11 cellular contexts compared by ENCODE assay signal in the genomic region with DNA sequence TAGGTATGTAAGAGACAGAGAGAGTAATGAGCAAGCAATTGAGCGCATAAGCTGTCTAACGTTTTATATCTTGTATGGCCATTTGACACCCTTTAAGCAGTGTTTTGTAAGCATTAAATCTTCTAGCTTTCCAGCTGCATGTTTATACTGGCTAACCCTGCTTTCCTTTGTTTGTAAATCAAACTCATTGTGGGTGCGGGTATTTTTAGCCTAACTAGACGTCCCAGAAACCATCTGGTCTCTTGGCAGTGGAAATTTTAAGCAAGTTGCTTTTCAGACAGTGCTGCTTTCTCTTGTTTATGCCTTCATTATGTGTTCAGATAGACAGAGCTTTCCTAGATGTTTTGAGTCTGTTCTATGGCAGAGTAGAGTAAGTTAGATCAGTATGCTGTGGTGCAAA.
A peak's percentile ranks its signal among the peaks of the same experiment; 100 is the strongest.
DNase-seq lines count a peak whose midpoint lies in the region; ATAC-seq and TF ChIP-seq lines count a peak whose summit lies in the region.
"Had no signal": no experiment of that assay in that cellular context is flagged by ENCODE, and none has a peak within 500 bp of the region (broad histone marks: within the 10 kb centered on the region; RNA-seq: fewer than 3 reads in every experiment).

No MANE protein-coding gene starts in this region.

- peaks cover 19% of the 10 kb centered on the region for H3K4me1 ChIP-seq in vagina

- H3K4me3 Mint-ChIP-seq in activated T-cell treated with anti-CD3 and anti-CD28 coated beads, Interleukin-2, amount 50 U/mL, for 72 hours = no peak overlapping the region
- H3K4me3 Mint-ChIP-seq in stimulated activated naive B cell treated with anti-CD40 and anti-IgM and Interleukin-4, amounts not matched to agents 10 μg/mL and 1 μg/mL and 100 μg/mL, for 72 hours = no peak overlapping the region
- H3K4me3 Mint-ChIP-seq: activated T-helper 17 cell treated with anti-CD3 and anti-CD28 coated beads, Interleukin-2, amount 50 U/mL, for 72 hours; neural crest cell had no signal

- no peaks in the 10 kb centered on the region for H3K36me3 ChIP-seq in vagina

- TF ChIP-seq CTCF in fibroblast of pulmonary artery (IDR thresholded peaks at IDR 0.05; ENCODE audit: low read length, missing control alignments) (no peak), vagina (IDR thresholded peaks at IDR 0.05) (no peak)

- intact Hi-C loops in vagina (cut with DNase I) = no loop called here

- no peaks in the 10 kb centered on the region for H3K27me3 ChIP-seq in vagina

- peak overlapping the region; percentile 81 for H3K27ac Mint-ChIP-seq in activated T-cell treated with anti-CD3 and anti-CD28 coated beads, Interleukin-2, amount 50 U/mL, for 72 hours
- no peak overlapping the region for H3K27ac Mint-ChIP-seq in stimulated activated naive B cell treated with anti-CD40 and anti-IgM and Interleukin-4, amounts not matched to agents 10 μg/mL and 1 μg/mL and 100 μg/mL, for 72 hours
- H3K27ac Mint-ChIP-seq: activated T-helper 17 cell treated with anti-CD3 and anti-CD28 coated beads, Interleukin-2, amount 50 U/mL, for 72 hours had no signal

- no peak for TF ChIP-seq POLR2A in vagina (IDR thresholded peaks at IDR 0.05)

- DNase-seq in activated T-cell treated with anti-CD3 and anti-CD28 coated beads, Interleukin-2, amount 50 U/mL, for 72 hours = no peak
- no peak for DNase-seq in activated T-cell treated with anti-CD3 and anti-CD28 coated beads, Interleukin-2, amount 50 U/mL, for 1 hour
- DNase-seq in fibroblast of pulmonary artery (ENCODE audit: low read depth) = peak; percentile 75
- peak; percentile 76 for DNase-seq in myocyte (ENCODE audit: low read depth)
- DNase-seq in vagina (ENCODE audit: extremely low spot score in 2 of 2) = no peak
- no peak for DNase-seq in stimulated activated naive B cell treated with anti-CD40 and anti-IgM and Interleukin-4, amounts not matched to agents 10 μg/mL and 1 μg/mL and 100 μg/mL, for 72 hours
- DNase-seq in ureter (ENCODE audit: low spot score) = no peak
- DNase-seq: T1000 had no signal

- no peaks in the 10 kb centered on the region for H3K9me3 ChIP-seq in vagina

- H3K36me3 Mint-ChIP-seq in activated T-cell treated with anti-CD3 and anti-CD28 coated beads, Interleukin-2, amount 50 U/mL, for 72 hours (ENCODE audit: insufficient read depth in 2 of 2) = peaks cover 30 to 58% of the 10 kb centered on the region in 2 donors
- H3K36me3 Mint-ChIP-seq in stimulated activated naive B cell treated with anti-CD40 and anti-IgM and Interleukin-4, amounts not matched to agents 10 μg/mL and 1 μg/mL and 100 μg/mL, for 72 hours = peaks cover 73 to 88% of the 10 kb centered on the region in 2 donors

- H3K27me3 Mint-ChIP-seq in activated T-cell treated with anti-CD3 and anti-CD28 coated beads, Interleukin-2, amount 50 U/mL, for 72 hours (ENCODE audit: low read depth) = no peaks in the 10 kb centered on the region
- H3K27me3 Mint-ChIP-seq in stimulated activated naive B cell treated with anti-CD40 and anti-IgM and Interleukin-4, amounts not matched to agents 10 μg/mL and 1 μg/mL and 100 μg/mL, for 72 hours = no peaks in the 10 kb centered on the region
- H3K27me3 Mint-ChIP-seq: activated T-helper 17 cell treated with anti-CD3 and anti-CD28 coated beads, Interleukin-2, amount 50 U/mL, for 72 hours had no signal

- peak overlapping the region; percentile 55 for H3K27ac ChIP-seq in vagina

- peaks cover 13% of the 10 kb centered on the region for H3K4me1 Mint-ChIP-seq in activated T-cell treated with anti-CD3 and anti-CD28 coated beads, Interleukin-2, amount 50 U/mL, for 72 hours (ENCODE audit: low read depth)
- peaks cover 4 to 10% of the 10 kb centered on the region in 2 donors for H3K4me1 Mint-ChIP-seq in stimulated activated naive B cell treated with anti-CD40 and anti-IgM and Interleukin-4, amounts not matched to agents 10 μg/mL and 1 μg/mL and 100 μg/mL, for 72 hours
- H3K4me1 Mint-ChIP-seq: neural crest cell had no signal

- H3K9me3 Mint-ChIP-seq in activated T-cell treated with anti-CD3 and anti-CD28 coated beads, Interleukin-2, amount 50 U/mL, for 72 hours = peaks cover 7% of the 10 kb centered on the region in 2 donors
- peaks cover 20 to 21% of the 10 kb centered on the region in 2 donors for H3K9me3 Mint-ChIP-seq in stimulated activated naive B cell treated with anti-CD40 and anti-IgM and Interleukin-4, amounts not matched to agents 10 μg/mL and 1 μg/mL and 100 μg/mL, for 72 hours

- ATAC-seq in activated T-cell treated with anti-CD3 and anti-CD28 coated beads, Interleukin-2, amount 50 U/mL, for 72 hours (replicated peaks in 1 of 2) = no peak
- no peak for ATAC-seq in stimulated activated naive B cell treated with anti-CD40 and anti-IgM and Interleukin-4, amounts not matched to agents 10 μg/mL and 1 μg/mL and 100 μg/mL, for 72 hours (replicated peaks)
- ATAC-seq in HG03432 (IDR thresholded peaks at IDR 0.05; ENCODE audit: unreplicated experiment) = no peak
- ATAC-seq: activated T-helper 17 cell treated with anti-CD3 and anti-CD28 coated beads, Interleukin-2, amount 50 U/mL, for 72 hours had no signal

- no peak overlapping the region for H3K4me3 ChIP-seq in fibroblast of pulmonary artery (replicated peaks; ENCODE audit: low read depth, low read length)
- H3K4me3 ChIP-seq in vagina = no peak overlapping the region

Comparison
In these comparisons a context has a peak if more than half of its experiments do, and no peak if none do; other contexts are left out.
1. DNase-seq: peak in fibroblast of pulmonary artery (single experiment) and myocyte (single experiment); none in activated T-cell treated with anti-CD3 and anti-CD28 coated beads, Interleukin-2, amount 50 U/mL, for 72 hours (0 of 2), activated T-cell treated with anti-CD3 and anti-CD28 coated beads, Interleukin-2, amount 50 U/mL, for 1 hour (single experiment), vagina (0 of 2), stimulated activated naive B cell treated with anti-CD40 and anti-IgM and Interleukin-4, amounts not matched to agents 10 μg/mL and 1 μg/mL and 100 μg/mL, for 72 hours (single experiment) and ureter (single experiment).